ENCODE assay signal across 32 cellular contexts in the genomic region with DNA sequence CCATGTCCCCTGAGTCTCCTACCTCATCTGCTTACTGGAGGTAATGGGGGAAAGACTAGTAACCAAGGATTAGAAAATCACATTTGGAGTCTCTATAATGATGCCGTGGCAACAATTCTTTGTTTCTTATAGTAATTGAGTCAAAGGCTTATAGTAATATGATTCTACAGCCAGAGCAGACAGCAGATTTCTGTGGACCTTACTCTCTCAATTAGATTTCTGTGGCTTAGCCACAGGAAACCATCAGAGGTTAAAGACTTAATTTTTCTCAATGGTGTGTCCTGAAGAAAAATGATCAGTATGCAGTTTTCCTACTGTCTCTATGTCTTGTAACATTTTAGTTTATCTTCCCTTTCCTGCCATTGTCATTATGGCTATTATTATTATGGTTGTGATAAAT. TPM values are rescaled to one million over a fixed set of nuclear protein-coding genes. Genes with fewer than 3 reads are reported as not detected.
A peak's percentile ranks its signal among the peaks of the same experiment; 100 is the strongest.
DNase-seq lines count a peak whose midpoint lies in the region; FAIRE-seq and TF ChIP-seq lines count a peak whose summit lies in the region.
"Had no signal": no experiment of that assay in that cellular context is flagged by ENCODE, and none has a peak within 500 bp of the region (broad histone marks: within the 10 kb centered on the region; RNA-seq: fewer than 3 reads in every experiment).

No MANE protein-coding gene starts in this region.

- CTCF ChIA-PET in MCF 10A (lab: Yijun Ruan, JAX) = interaction anchor here (0.6 kb wide), 1 partner anchor 13 kb away, joined by 3 read pairs; no protein-coding TSS in a partner anchor
- CTCF ChIA-PET in activated CD4-positive, alpha-beta memory T cell treated with anti-CD3 and anti-CD28 coated beads for 36 hours (lab: Charles Lee) = no interaction called here

- H3K9me3 Mint-ChIP-seq in MCF 10A (ENCODE audit: unreplicated experiment) = no peaks in the 10 kb centered on the region
- no peaks in the 10 kb centered on the region for H3K9me3 Mint-ChIP-seq in activated CD4-positive, alpha-beta memory T cell treated with anti-CD3 and anti-CD28 coated beads for 36 hours
- H3K9me3 Mint-ChIP-seq: activated naive CD4-positive, alpha-beta T cell treated with anti-CD3 and anti-CD28 coated beads, Interleukin-2, amount 50 U/mL, for 24 hours; activated T-helper 17 cell treated with anti-CD3 and anti-CD28 coated beads, Interleukin-2, amount 50 U/mL, for 72 hours; immature natural killer cell had no signal

- H3K27ac Mint-ChIP-seq in MCF 10A (ENCODE audit: low read depth, unreplicated experiment) = peak overlapping the region; percentile 98
- H3K27ac Mint-ChIP-seq in activated CD4-positive, alpha-beta memory T cell treated with anti-CD3 and anti-CD28 coated beads for 36 hours = no peak overlapping the region
- H3K27ac Mint-ChIP-seq: activated naive CD4-positive, alpha-beta T cell treated with anti-CD3 and anti-CD28 coated beads, Interleukin-2, amount 50 U/mL, for 24 hours; activated T-helper 17 cell treated with anti-CD3 and anti-CD28 coated beads, Interleukin-2, amount 50 U/mL, for 72 hours; immature natural killer cell; nephron progenitor cell; type B pancreatic cell had no signal

- no peaks in the 10 kb centered on the region for H4K20me1 ChIP-seq in keratinocyte (ENCODE audit: control insufficient read depth, extremely low read depth, insufficient read depth, low read length)
- H4K20me1 ChIP-seq: BLaER1 treated with 17β-estradiol and CSF1 and Interleukin-3, amounts not matched to agents 10 nM and 100 nM had no signal

- intact Hi-C loops in MCF 10A (cut with micrococcal nuclease) = no loop called here
- intact Hi-C loops in breast epithelium (cut with DNase I; ENCODE audit: low total_unique reads) = loop anchor here (10.0 kb wide), 1 partner anchor 539 kb away; no protein-coding TSS in a partner anchor
- intact Hi-C loops in activated CD4-positive, alpha-beta memory T cell treated with anti-CD3 and anti-CD28 coated beads for 36 hours (cut with micrococcal nuclease) = no loop called here

- no peak for TF ChIP-seq CTCF in MCF 10A (IDR thresholded peaks at IDR 0.05; ENCODE audit: unreplicated experiment)
- no peak for TF ChIP-seq CTCF in breast epithelium (IDR thresholded peaks at IDR 0.05)
- TF ChIP-seq CTCF in keratinocyte (optimal IDR thresholded peaks at IDR 0.05 in 1 of 3, IDR thresholded peaks at IDR 0.05 in 1 of 3, conservative IDR thresholded peaks at IDR 0.05 in 1 of 3; ENCODE audit: extremely low read depth in 1 of 3, insufficient read depth in 2 of 3, low read length in 3 of 3) = no peak

- no peak overlapping the region for H3K4me3 Mint-ChIP-seq in MCF 10A (ENCODE audit: unreplicated experiment)
- no peak overlapping the region for H3K4me3 Mint-ChIP-seq in activated CD4-positive, alpha-beta memory T cell treated with anti-CD3 and anti-CD28 coated beads for 36 hours
- H3K4me3 Mint-ChIP-seq: activated naive CD4-positive, alpha-beta T cell treated with anti-CD3 and anti-CD28 coated beads, Interleukin-2, amount 50 U/mL, for 24 hours; activated T-helper 17 cell treated with anti-CD3 and anti-CD28 coated beads, Interleukin-2, amount 50 U/mL, for 72 hours; immature natural killer cell; nephron progenitor cell; type B pancreatic cell had no signal

- H3K4me1 ChIP-seq in breast epithelium (no peaks in the 10 kb centered on the region), keratinocyte (ENCODE audit: control insufficient read depth, extremely low read depth, insufficient read depth, low read length) (peaks cover 27% of the 10 kb centered on the region)
- H3K4me1 ChIP-seq: HAP-1 had no signal

- H3K4me2 ChIP-seq in keratinocyte (ENCODE audit: control insufficient read depth, extremely low read depth, insufficient read depth, low read depth, low read length) = no peak overlapping the region
- H3K4me2 ChIP-seq: A549; BLaER1 treated with 17β-estradiol and CSF1 and Interleukin-3, amounts not matched to agents 10 nM and 100 nM had no signal

- H2AFZ ChIP-seq in keratinocyte (ENCODE audit: control insufficient read depth, low read length) = peak overlapping the region; percentile 24

- POLR2A ChIA-PET in MCF 10A (lab: Yijun Ruan, JAX) = interaction anchor here (0.6 to 1.9 kb wide), 3 partner anchors 46 to 1012 kb away, joined by 3 to 6 read pairs (median 5); no protein-coding TSS in a partner anchor
- POLR2A ChIA-PET in activated CD4-positive, alpha-beta memory T cell treated with anti-CD3 and anti-CD28 coated beads for 36 hours (lab: Charles Lee) = no interaction called here

- H3K27me3 Mint-ChIP-seq in MCF 10A (ENCODE audit: insufficient read depth, unreplicated experiment) = no peaks in the 10 kb centered on the region
- no peaks in the 10 kb centered on the region for H3K27me3 Mint-ChIP-seq in activated CD4-positive, alpha-beta memory T cell treated with anti-CD3 and anti-CD28 coated beads for 36 hours
- H3K27me3 Mint-ChIP-seq: activated naive CD4-positive, alpha-beta T cell treated with anti-CD3 and anti-CD28 coated beads, Interleukin-2, amount 50 U/mL, for 24 hours; type B pancreatic cell had no signal

- DNase-seq in MCF 10A (ENCODE audit: unreplicated experiment) (no peak), breast epithelium (ENCODE audit: low spot score in 2 of 2) (no peak), astrocyte of the hippocampus (ENCODE audit: low read depth, low spot score) (peak; percentile 36), keratinocyte (ENCODE audit: low read depth, low spot score) (no peak), ureter (ENCODE audit: low spot score) (no peak), DMS153 (lab: John Stamatoyannopoulos, UW) (no peak)
- no peak for DNase-seq in stimulated activated CD4-positive, alpha-beta T cell treated with anti-CD3 and anti-CD28 coated beads, Interleukin-15, amount 100 ng/mL, for 24 hours
- no peak for DNase-seq in activated CD4-positive, alpha-beta memory T cell treated with anti-CD3 and anti-CD28 coated beads for 36 hours
- DNase-seq: activated CD8-positive, alpha-beta memory T cell treated with anti-CD3 and anti-CD28 coated beads, Interleukin-2, amount 50 U/mL, for 4 hours; aorta; COR-L47; DMS79; foreskin fibroblast; immature natural killer cell; left ventricle myocardium superior; midbrain; NCI-H1092; NCI-H187; NCI-H226; nephron progenitor cell; PC-3; Right ventricle myocardium superior; stimulated activated CD8-positive, alpha-beta memory T cell treated with anti-CD3 and anti-CD28 coated beads, Interleukin-4, amount 100 ng/mL, for 48 hours; T-helper 9 cell had no signal

- no peak overlapping the region for H3K9ac ChIP-seq in keratinocyte (ENCODE audit: control insufficient read depth, extremely low read depth, insufficient read depth, low read length)
- H3K9ac ChIP-seq: BLaER1 treated with 17β-estradiol and CSF1 and Interleukin-3, amounts not matched to agents 10 nM and 100 nM had no signal

- H3K4me3 ChIP-seq in breast epithelium = no peak overlapping the region
- H3K4me3 ChIP-seq in keratinocyte (ENCODE audit: control insufficient read depth in 2 of 3, extremely low read depth in 1 of 3, insufficient read depth in 2 of 3, low read depth in 1 of 3, low read length in 3 of 3) = no peak overlapping the region
- H3K4me3 ChIP-seq: A549; BLaER1 treated with 17β-estradiol and CSF1 and Interleukin-3, amounts not matched to agents 10 nM and 100 nM; HAP-1 had no signal

- H3K27me3 ChIP-seq in breast epithelium = no peaks in the 10 kb centered on the region
- H3K27me3 ChIP-seq in keratinocyte (ENCODE audit: control insufficient read depth, extremely low read depth, insufficient read depth, low read length) = no peaks in the 10 kb centered on the region
- H3K27me3 ChIP-seq: BLaER1 treated with 17β-estradiol and CSF1 and Interleukin-3, amounts not matched to agents 10 nM and 100 nM had no signal

- BruUV-seq in MCF 10A (replicated peaks; lab: Mats Ljungman, UMichigan) = no TSS peak

- peak overlapping the region in 1 of 2 donors; percentile 8 for H3K27ac ChIP-seq in breast epithelium
- H3K27ac ChIP-seq in keratinocyte (ENCODE audit: control insufficient read depth, insufficient read depth, low read length) = no peak overlapping the region
- H3K27ac ChIP-seq: BLaER1 treated with 17β-estradiol and CSF1 and Interleukin-3, amounts not matched to agents 10 nM and 100 nM; HL-60 had no signal

- no peaks in the 10 kb centered on the region for H3K9me1 ChIP-seq in keratinocyte (ENCODE audit: control insufficient read depth, extremely low read depth, insufficient read depth, low read length)

- H3K36me3 ChIP-seq in breast epithelium (no peaks in the 10 kb centered on the region), keratinocyte (ENCODE audit: control insufficient read depth in 2 of 2, extremely low read depth in 1 of 2, insufficient read depth in 2 of 2, low read length in 2 of 2) (no peaks in the 10 kb centered on the region)
- H3K36me3 ChIP-seq: BLaER1 treated with 17β-estradiol and CSF1 and Interleukin-3, amounts not matched to agents 10 nM and 100 nM; HAP-1 had no signal

- no peaks in the 10 kb centered on the region for H3K79me2 ChIP-seq in keratinocyte (ENCODE audit: control insufficient read depth, insufficient read depth, low read length)

- FAIRE-seq in keratinocyte (lab: Jason Lieb, UNC) = peak; percentile 89
- FAIRE-seq: A549, GM12892 had no signal

- H3K36me3 Mint-ChIP-seq in MCF 10A (ENCODE audit: insufficient read depth, unreplicated experiment) = peaks cover 6% of the 10 kb centered on the region
- no peaks in the 10 kb centered on the region for H3K36me3 Mint-ChIP-seq in activated CD4-positive, alpha-beta memory T cell treated with anti-CD3 and anti-CD28 coated beads for 36 hours
- H3K36me3 Mint-ChIP-seq: activated naive CD4-positive, alpha-beta T cell treated with anti-CD3 and anti-CD28 coated beads, Interleukin-2, amount 50 U/mL, for 24 hours; immature natural killer cell had no signal

- no peak for TF ChIP-seq POLR2A in breast epithelium (IDR thresholded peaks at IDR 0.05)

- no peaks in the 10 kb centered on the region for H3K9me3 ChIP-seq in breast epithelium
- H3K9me3 ChIP-seq in keratinocyte (ENCODE audit: control insufficient read depth, low read depth, low read length) = peaks cover 6% of the 10 kb centered on the region
- H3K9me3 ChIP-seq: HAP-1 had no signal

- dilution Hi-C loops in keratinocyte (cut with MboI; ENCODE audit: extremely low pct_ligation_motif_present, low sequenced_read_pairs) = no loop called here

- peaks cover 40% of the 10 kb centered on the region for H3K4me1 Mint-ChIP-seq in MCF 10A (ENCODE audit: insufficient read depth, unreplicated experiment)
- H3K4me1 Mint-ChIP-seq in activated CD4-positive, alpha-beta memory T cell treated with anti-CD3 and anti-CD28 coated beads for 36 hours (ENCODE audit: low read depth) = no peaks in the 10 kb centered on the region
- H3K4me1 Mint-ChIP-seq: activated naive CD4-positive, alpha-beta T cell treated with anti-CD3 and anti-CD28 coated beads, Interleukin-2, amount 50 U/mL, for 24 hours; activated T-helper 17 cell treated with anti-CD3 and anti-CD28 coated beads, Interleukin-2, amount 50 U/mL, for 72 hours had no signal

RNA-seq across cellular contexts. Expression of gene CD180, which starts 59.3 kb away (rescaled TPM):
- total RNA-seq in MCF 10A (2022) (0.07 TPM in 1 of 2 replicates, not detected in the other), breast epithelium (1 to 10 TPM in 2 of 3 donors, under 1 TPM in 1; 0.98 to 4.6 (median 2.8) TPM), ureter (2.1 TPM)
- polyA plus RNA-seq in keratinocyte = not detected in 3 replicates
- polyA plus RNA-seq in keratinocyte (2011; ENCODE audit: low read depth) = not detected
- not detected in 2 replicates for polyA plus RNA-seq in keratinocyte (2011; cell fraction: cytosol; rRNA removed)
- polyA plus RNA-seq in keratinocyte (2011; cell fraction: nucleus; rRNA removed) = not detected in 2 replicates
- 0.03 TPM in 1 of 2 replicates, not detected in the other for polyA plus RNA-seq in keratinocyte (2012; ENCODE audit: low replicate concordance)
- polyA minus RNA-seq in keratinocyte = not detected in 3 replicates
- polyA minus RNA-seq in keratinocyte (2011; cell fraction: cytosol; rRNA and poly(A)+ RNA removed) = not detected
- not detected in 2 replicates for polyA minus RNA-seq in keratinocyte (2011; cell fraction: nucleus; rRNA and poly(A)+ RNA removed)
- total RNA-seq in activated CD4-positive, alpha-beta memory T cell treated with anti-CD3 and anti-CD28 coated beads for 36 hours = under 1 TPM; 0.07 to 0.21 TPM
- total RNA-seq: PC-3 had no signal
- polyA plus RNA-seq: A549 had no signal
